Comparison of ENCODE assay signal across 1 cellular context in the genomic region with DNA sequence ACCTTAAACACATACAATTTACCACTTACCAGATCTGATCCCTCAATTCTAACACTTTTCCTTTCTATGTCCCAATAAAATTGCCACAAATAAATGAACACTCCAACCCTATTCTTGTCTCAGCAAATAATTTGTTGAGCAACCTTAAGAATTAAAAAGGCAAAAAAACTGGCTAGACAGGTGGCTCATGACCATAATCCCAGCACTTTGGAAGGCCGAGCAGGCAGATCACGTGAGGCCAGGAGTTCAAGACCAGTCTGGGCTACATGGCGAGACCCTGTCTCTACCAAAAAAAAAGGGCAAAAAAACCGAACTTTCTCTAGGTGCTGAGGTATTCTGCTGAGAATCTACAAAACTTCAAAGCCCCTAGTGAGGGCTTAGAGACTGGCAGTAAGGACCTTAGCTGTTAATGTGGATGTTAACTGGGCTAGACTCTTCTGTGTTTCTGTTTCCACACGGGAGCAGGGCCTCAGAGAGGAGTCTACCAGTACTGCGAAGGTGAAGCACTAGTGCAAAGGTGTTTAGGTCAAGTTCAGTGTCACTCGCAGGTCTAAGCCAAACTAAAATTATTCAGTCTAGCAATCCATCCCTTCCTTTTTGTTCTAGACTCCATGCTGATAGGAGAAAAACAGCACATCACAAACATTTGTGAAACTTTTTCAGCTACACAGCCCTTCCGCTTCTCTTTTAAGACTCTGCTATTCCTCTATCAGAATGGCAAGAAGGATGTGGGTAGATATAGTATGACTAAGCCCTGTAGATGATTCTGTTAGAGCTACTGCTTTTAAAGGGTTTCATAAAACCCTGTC.
TF ChIP-seq lines count a peak whose summit lies in the region.

No MANE protein-coding gene starts in this region.

TF ChIP-seq in HepG2, 621 proteins besides CTCF, POLR2A, EP300 and RAD21 (continues in another document):
- TF ChIP-seq MLLT10 (CRISPR knock-in tag; IDR thresholded peaks at IDR 0.05) (no peak), HNRNPL (IDR thresholded peaks at IDR 0.05; ENCODE audit: low read depth, low read length) (no peak), ZNF30 (CRISPR knock-in tag; IDR thresholded peaks at IDR 0.05) (no peak), ZBTB7A (CRISPR knock-in tag; IDR thresholded peaks at IDR 0.05) (no peak), NR2F1 (CRISPR knock-in tag; IDR thresholded peaks at IDR 0.05) (peak in 1 of 2 experiments; percentile 40; a peak in 2 of 4 replicates), GFI1 (CRISPR knock-in tag; IDR thresholded peaks at IDR 0.05; ENCODE audit: borderline replicate concordance) (0 out of 2 replicates have a peak, but pooled peaks have one; percentile 33), YEATS4 (CRISPR knock-in tag; IDR thresholded peaks at IDR 0.05; ENCODE audit: borderline replicate concordance) (no peak), RBAK (CRISPR knock-in tag; IDR thresholded peaks at IDR 0.05) (no peak), FOXK1 (CRISPR knock-in tag; IDR thresholded peaks at IDR 0.05; ENCODE audit: borderline replicate concordance, low read depth) (no peak), ZBTB21 (CRISPR knock-in tag; IDR thresholded peaks at IDR 0.05) (no peak), GABPA (IDR thresholded peaks at IDR 0.05; ENCODE audit: low read depth, low read length) (no peak), GABPA (CRISPR knock-in tag; IDR thresholded peaks at IDR 0.05; ENCODE audit: low read depth) (0 out of 2 replicates have a peak, but pooled peaks have one; percentile 21), NR2F6 (IDR thresholded peaks at IDR 0.05) (no peak; the same call in 1 of the 2 replicates), NR2F6 (CRISPR knock-in tag; IDR thresholded peaks at IDR 0.05) (peak; percentile 39; the same call in 1 of the 2 replicates), ZNF451 (CRISPR knock-in tag; IDR thresholded peaks at IDR 0.05) (no peak), KDM1A (CRISPR knock-in tag; IDR thresholded peaks at IDR 0.05) (no peak), ZNF335 (CRISPR knock-in tag; IDR thresholded peaks at IDR 0.05) (no peak), SAP130 (CRISPR knock-in tag; IDR thresholded peaks at IDR 0.05; ENCODE audit: low read depth) (0 out of 2 replicates have a peak, but pooled peaks have one; percentile 10), TBL1XR1 (IDR thresholded peaks at IDR 0.05; ENCODE audit: borderline replicate concordance, low read length, partially characterized antibody) (peak; percentile 63), IRF2 (CRISPR knock-in tag; IDR thresholded peaks at IDR 0.05) (0 out of 2 replicates have a peak, but pooled peaks have one; percentile 13), NCOR1 (IDR thresholded peaks at IDR 0.05; ENCODE audit: borderline replicate concordance, low read length) (peak; percentile 43; the same call in 1 of the 2 replicates), SYNCRIP (IDR thresholded peaks at IDR 0.05; ENCODE audit: insufficient read depth, low read depth, low read length) (no peak), NR2F2 (IDR thresholded peaks at IDR 0.05; ENCODE audit: borderline replicate concordance, low read depth) (0 out of 2 replicates have a peak, but pooled peaks have one; percentile 35), MTF2 (CRISPR knock-in tag; IDR thresholded peaks at IDR 0.05; ENCODE audit: borderline replicate concordance) (0 out of 2 replicates have a peak, but pooled peaks have one; percentile 18), RXRA (CRISPR knock-in tag; IDR thresholded peaks at IDR 0.05) (peak; percentile 23; the same call in 1 of the 2 replicates), SNAPC2 (CRISPR knock-in tag; IDR thresholded peaks at IDR 0.05) (no peak), ISL2 (CRISPR knock-in tag; IDR thresholded peaks at IDR 0.05) (no peak), ZNF644 (CRISPR knock-in tag; IDR thresholded peaks at IDR 0.05; ENCODE audit: low read depth) (no peak), ZFP36 (IDR thresholded peaks at IDR 0.05; ENCODE audit: borderline replicate concordance, low read depth, low read length, partially characterized antibody) (no peak), BRD4 (CRISPR knock-in tag; IDR thresholded peaks at IDR 0.05) (no peak)
- TF ChIP-seq, protein P1, sequence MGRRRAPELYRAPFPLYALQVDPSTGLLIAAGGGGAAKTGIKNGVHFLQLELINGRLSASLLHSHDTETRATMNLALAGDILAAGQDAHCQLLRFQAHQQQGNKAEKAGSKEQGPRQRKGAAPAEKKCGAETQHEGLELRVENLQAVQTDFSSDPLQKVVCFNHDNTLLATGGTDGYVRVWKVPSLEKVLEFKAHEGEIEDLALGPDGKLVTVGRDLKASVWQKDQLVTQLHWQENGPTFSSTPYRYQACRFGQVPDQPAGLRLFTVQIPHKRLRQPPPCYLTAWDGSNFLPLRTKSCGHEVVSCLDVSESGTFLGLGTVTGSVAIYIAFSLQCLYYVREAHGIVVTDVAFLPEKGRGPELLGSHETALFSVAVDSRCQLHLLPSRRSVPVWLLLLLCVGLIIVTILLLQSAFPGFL (CRISPR knock-in tag; IDR thresholded peaks at IDR 0.05) = no peak
- TF ChIP-seq, protein P2, sequence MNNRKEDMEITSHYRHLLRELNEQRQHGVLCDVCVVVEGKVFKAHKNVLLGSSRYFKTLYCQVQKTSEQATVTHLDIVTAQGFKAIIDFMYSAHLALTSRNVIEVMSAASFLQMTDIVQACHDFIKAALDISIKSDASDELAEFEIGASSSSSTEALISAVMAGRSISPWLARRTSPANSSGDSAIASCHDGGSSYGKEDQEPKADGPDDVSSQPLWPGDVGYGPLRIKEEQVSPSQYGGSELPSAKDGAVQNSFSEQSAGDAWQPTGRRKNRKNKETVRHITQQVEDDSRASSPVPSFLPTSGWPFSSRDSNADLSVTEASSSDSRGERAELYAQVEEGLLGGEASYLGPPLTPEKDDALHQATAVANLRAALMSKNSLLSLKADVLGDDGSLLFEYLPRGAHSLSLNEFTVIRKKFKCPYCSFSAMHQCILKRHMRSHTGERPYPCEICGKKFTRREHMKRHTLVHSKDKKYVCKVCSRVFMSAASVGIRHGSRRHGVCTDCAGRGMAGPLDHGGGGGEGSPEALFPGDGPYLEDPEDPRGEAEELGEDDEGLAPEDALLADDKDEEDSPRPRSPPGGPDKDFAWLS (CRISPR knock-in tag; IDR thresholded peaks at IDR 0.05; ENCODE audit: borderline replicate concordance) = no peak
- TF ChIP-seq, protein P3, sequence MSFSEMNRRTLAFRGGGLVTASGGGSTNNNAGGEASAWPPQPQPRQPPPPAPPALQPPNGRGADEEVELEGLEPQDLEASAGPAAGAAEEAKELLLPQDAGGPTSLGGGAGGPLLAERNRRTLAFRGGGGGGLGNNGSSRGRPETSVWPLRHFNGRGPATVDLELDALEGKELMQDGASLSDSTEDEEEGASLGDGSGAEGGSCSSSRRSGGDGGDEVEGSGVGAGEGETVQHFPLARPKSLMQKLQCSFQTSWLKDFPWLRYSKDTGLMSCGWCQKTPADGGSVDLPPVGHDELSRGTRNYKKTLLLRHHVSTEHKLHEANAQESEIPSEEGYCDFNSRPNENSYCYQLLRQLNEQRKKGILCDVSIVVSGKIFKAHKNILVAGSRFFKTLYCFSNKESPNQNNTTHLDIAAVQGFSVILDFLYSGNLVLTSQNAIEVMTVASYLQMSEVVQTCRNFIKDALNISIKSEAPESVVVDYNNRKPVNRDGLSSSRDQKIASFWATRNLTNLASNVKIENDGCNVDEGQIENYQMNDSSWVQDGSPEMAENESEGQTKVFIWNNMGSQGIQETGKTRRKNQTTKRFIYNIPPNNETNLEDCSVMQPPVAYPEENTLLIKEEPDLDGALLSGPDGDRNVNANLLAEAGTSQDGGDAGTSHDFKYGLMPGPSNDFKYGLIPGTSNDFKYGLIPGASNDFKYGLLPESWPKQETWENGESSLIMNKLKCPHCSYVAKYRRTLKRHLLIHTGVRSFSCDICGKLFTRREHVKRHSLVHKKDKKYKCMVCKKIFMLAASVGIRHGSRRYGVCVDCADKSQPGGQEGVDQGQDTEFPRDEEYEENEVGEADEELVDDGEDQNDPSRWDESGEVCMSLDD (CRISPR knock-in tag; IDR thresholded peaks at IDR 0.05; ENCODE audit: borderline replicate concordance) = no peak
- TF ChIP-seq, protein P4, sequence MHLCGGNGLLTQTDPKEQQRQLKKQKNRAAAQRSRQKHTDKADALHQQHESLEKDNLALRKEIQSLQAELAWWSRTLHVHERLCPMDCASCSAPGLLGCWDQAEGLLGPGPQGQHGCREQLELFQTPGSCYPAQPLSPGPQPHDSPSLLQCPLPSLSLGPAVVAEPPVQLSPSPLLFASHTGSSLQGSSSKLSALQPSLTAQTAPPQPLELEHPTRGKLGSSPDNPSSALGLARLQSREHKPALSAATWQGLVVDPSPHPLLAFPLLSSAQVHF (CRISPR knock-in tag; IDR thresholded peaks at IDR 0.05) = no peak
- TF ChIP-seq, protein P5, sequence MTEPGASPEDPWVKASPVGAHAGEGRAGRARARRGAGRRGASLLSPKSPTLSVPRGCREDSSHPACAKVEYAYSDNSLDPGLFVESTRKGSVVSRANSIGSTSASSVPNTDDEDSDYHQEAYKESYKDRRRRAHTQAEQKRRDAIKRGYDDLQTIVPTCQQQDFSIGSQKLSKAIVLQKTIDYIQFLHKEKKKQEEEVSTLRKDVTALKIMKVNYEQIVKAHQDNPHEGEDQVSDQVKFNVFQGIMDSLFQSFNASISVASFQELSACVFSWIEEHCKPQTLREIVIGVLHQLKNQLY (CRISPR knock-in tag; IDR thresholded peaks at IDR 0.05) = no peak
- TF ChIP-seq, protein P6, sequence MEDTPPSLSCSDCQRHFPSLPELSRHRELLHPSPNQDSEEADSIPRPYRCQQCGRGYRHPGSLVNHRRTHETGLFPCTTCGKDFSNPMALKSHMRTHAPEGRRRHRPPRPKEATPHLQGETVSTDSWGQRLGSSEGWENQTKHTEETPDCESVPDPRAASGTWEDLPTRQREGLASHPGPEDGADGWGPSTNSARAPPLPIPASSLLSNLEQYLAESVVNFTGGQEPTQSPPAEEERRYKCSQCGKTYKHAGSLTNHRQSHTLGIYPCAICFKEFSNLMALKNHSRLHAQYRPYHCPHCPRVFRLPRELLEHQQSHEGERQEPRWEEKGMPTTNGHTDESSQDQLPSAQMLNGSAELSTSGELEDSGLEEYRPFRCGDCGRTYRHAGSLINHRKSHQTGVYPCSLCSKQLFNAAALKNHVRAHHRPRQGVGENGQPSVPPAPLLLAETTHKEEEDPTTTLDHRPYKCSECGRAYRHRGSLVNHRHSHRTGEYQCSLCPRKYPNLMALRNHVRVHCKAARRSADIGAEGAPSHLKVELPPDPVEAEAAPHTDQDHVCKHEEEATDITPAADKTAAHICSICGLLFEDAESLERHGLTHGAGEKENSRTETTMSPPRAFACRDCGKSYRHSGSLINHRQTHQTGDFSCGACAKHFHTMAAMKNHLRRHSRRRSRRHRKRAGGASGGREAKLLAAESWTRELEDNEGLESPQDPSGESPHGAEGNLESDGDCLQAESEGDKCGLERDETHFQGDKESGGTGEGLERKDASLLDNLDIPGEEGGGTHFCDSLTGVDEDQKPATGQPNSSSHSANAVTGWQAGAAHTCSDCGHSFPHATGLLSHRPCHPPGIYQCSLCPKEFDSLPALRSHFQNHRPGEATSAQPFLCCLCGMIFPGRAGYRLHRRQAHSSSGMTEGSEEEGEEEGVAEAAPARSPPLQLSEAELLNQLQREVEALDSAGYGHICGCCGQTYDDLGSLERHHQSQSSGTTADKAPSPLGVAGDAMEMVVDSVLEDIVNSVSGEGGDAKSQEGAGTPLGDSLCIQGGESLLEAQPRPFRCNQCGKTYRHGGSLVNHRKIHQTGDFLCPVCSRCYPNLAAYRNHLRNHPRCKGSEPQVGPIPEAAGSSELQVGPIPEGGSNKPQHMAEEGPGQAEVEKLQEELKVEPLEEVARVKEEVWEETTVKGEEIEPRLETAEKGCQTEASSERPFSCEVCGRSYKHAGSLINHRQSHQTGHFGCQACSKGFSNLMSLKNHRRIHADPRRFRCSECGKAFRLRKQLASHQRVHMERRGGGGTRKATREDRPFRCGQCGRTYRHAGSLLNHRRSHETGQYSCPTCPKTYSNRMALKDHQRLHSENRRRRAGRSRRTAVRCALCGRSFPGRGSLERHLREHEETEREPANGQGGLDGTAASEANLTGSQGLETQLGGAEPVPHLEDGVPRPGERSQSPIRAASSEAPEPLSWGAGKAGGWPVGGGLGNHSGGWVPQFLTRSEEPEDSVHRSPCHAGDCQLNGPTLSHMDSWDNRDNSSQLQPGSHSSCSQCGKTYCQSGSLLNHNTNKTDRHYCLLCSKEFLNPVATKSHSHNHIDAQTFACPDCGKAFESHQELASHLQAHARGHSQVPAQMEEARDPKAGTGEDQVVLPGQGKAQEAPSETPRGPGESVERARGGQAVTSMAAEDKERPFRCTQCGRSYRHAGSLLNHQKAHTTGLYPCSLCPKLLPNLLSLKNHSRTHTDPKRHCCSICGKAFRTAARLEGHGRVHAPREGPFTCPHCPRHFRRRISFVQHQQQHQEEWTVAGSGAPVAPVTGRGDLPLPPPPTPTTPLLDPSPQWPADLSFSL (CRISPR knock-in tag; IDR thresholded peaks at IDR 0.05) = no peak
- TF ChIP-seq, protein P7, sequence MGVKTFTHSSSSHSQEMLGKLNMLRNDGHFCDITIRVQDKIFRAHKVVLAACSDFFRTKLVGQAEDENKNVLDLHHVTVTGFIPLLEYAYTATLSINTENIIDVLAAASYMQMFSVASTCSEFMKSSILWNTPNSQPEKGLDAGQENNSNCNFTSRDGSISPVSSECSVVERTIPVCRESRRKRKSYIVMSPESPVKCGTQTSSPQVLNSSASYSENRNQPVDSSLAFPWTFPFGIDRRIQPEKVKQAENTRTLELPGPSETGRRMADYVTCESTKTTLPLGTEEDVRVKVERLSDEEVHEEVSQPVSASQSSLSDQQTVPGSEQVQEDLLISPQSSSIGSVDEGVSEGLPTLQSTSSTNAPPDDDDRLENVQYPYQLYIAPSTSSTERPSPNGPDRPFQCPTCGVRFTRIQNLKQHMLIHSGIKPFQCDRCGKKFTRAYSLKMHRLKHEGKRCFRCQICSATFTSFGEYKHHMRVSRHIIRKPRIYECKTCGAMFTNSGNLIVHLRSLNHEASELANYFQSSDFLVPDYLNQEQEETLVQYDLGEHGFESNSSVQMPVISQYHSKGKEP (CRISPR knock-in tag; IDR thresholded peaks at IDR 0.05) = no peak
- TF ChIP-seq, protein P8, sequence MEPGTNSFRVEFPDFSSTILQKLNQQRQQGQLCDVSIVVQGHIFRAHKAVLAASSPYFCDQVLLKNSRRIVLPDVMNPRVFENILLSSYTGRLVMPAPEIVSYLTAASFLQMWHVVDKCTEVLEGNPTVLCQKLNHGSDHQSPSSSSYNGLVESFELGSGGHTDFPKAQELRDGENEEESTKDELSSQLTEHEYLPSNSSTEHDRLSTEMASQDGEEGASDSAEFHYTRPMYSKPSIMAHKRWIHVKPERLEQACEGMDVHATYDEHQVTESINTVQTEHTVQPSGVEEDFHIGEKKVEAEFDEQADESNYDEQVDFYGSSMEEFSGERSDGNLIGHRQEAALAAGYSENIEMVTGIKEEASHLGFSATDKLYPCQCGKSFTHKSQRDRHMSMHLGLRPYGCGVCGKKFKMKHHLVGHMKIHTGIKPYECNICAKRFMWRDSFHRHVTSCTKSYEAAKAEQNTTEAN (CRISPR knock-in tag; conservative IDR thresholded peaks at IDR 0.05) = no peak
